ENCODE assay signal across 1 cellular context in genomic region chr21:37563641-37564340, GRCh38.
TF ChIP-seq lines count a peak whose summit lies in the region.

No MANE protein-coding gene starts in this region.

TF ChIP-seq in WTC11, 78 proteins besides CTCF, POLR2A, EP300 and RAD21 (continued from another document and continues in another):
- no peak for TF ChIP-seq CDX4 (CRISPR knock-in tag; IDR thresholded peaks at IDR 0.05; ENCODE audit: borderline replicate concordance)
- TF ChIP-seq OVOL2 (CRISPR knock-in tag; IDR thresholded peaks at IDR 0.05; ENCODE audit: borderline replicate concordance) = no peak
- peak; percentile 93 for TF ChIP-seq E2F5 (CRISPR knock-in tag; IDR thresholded peaks at IDR 0.05)
- 0 out of 2 replicates have a peak, but pooled peaks have one; percentile 61 for TF ChIP-seq TEAD4 (CRISPR knock-in tag; IDR thresholded peaks at IDR 0.05)
- TF ChIP-seq USF1 (CRISPR knock-in tag; IDR thresholded peaks at IDR 0.05) = peak; percentile 99
- TF ChIP-seq NFATC4 (CRISPR knock-in tag; IDR thresholded peaks at IDR 0.05) = no peak
- no peak for TF ChIP-seq ZNF671 (CRISPR knock-in tag; IDR thresholded peaks at IDR 0.05)
- peak; percentile 94 for TF ChIP-seq ARID4B (CRISPR knock-in tag; IDR thresholded peaks at IDR 0.05; ENCODE audit: borderline replicate concordance)
- TF ChIP-seq NR2C2 (CRISPR knock-in tag; IDR thresholded peaks at IDR 0.05) = peak; percentile 42; the same call in 1 of the 2 replicates
- no peak for TF ChIP-seq ZNF532 (CRISPR knock-in tag; IDR thresholded peaks at IDR 0.05; ENCODE audit: borderline replicate concordance)
- no peak for TF ChIP-seq ZNF425 (CRISPR knock-in tag; conservative IDR thresholded peaks at IDR 0.05)
- TF ChIP-seq ZNF423 (CRISPR knock-in tag; IDR thresholded peaks at IDR 0.05) = no peak
- TF ChIP-seq HMGA2 (CRISPR knock-in tag; IDR thresholded peaks at IDR 0.05) = no peak
- no peak for TF ChIP-seq ZNF416 (CRISPR knock-in tag; IDR thresholded peaks at IDR 0.05)
- TF ChIP-seq KAT7 (CRISPR knock-in tag; IDR thresholded peaks at IDR 0.05; ENCODE audit: borderline replicate concordance) = no peak
- TF ChIP-seq ATF1 (CRISPR knock-in tag; IDR thresholded peaks at IDR 0.05) = no peak
- TF ChIP-seq NR1H2 (CRISPR knock-in tag; IDR thresholded peaks at IDR 0.05) = no peak; the same call in 1 of the 2 replicates
- TF ChIP-seq GTF2I (CRISPR knock-in tag; conservative IDR thresholded peaks at IDR 0.05) = no peak
- TF ChIP-seq AR (CRISPR knock-in tag; IDR thresholded peaks at IDR 0.05) = no peak
- TF ChIP-seq ELF4 (CRISPR knock-in tag; IDR thresholded peaks at IDR 0.05; ENCODE audit: low read depth) = peak; percentile 72; the same call in 1 of the 2 replicates
- TF ChIP-seq NFYB (CRISPR knock-in tag; conservative IDR thresholded peaks at IDR 0.05; ENCODE audit: low read depth) = no peak
- TF ChIP-seq CBFB (CRISPR knock-in tag; IDR thresholded peaks at IDR 0.05; ENCODE audit: low read depth) = no peak
- no peak; the same call in 1 of the 2 replicates for TF ChIP-seq TCF7 (CRISPR knock-in tag; IDR thresholded peaks at IDR 0.05; ENCODE audit: low read depth)
- peak; percentile 71 for TF ChIP-seq RELA (CRISPR knock-in tag; IDR thresholded peaks at IDR 0.05; ENCODE audit: borderline replicate concordance)
- no peak for TF ChIP-seq JAZF1 (CRISPR knock-in tag; IDR thresholded peaks at IDR 0.05)
- no peak for TF ChIP-seq ATF2 (CRISPR knock-in tag; IDR thresholded peaks at IDR 0.05; ENCODE audit: borderline replicate concordance, low read depth)
- TF ChIP-seq CREB1 (CRISPR knock-in tag; IDR thresholded peaks at IDR 0.05) = peak; percentile 58; the same call in 1 of the 2 replicates
- TF ChIP-seq ATF6 (CRISPR knock-in tag; IDR thresholded peaks at IDR 0.05) = no peak
- no peak for TF ChIP-seq PRRX2 (CRISPR knock-in tag; IDR thresholded peaks at IDR 0.05)
- TF ChIP-seq E2F4 (CRISPR knock-in tag; IDR thresholded peaks at IDR 0.05; ENCODE audit: borderline replicate concordance, low read depth) = 0 out of 2 replicates have a peak, but pooled peaks have one; percentile 13
- TF ChIP-seq MYBL2 (CRISPR knock-in tag; IDR thresholded peaks at IDR 0.05) = peak; percentile 79; the same call in 1 of the 2 replicates
- TF ChIP-seq FOXP1 (CRISPR knock-in tag; IDR thresholded peaks at IDR 0.05; ENCODE audit: borderline replicate concordance) = peak; percentile 86
